Comparison of ENCODE assay signal across 27 cellular contexts in the genomic region with DNA sequence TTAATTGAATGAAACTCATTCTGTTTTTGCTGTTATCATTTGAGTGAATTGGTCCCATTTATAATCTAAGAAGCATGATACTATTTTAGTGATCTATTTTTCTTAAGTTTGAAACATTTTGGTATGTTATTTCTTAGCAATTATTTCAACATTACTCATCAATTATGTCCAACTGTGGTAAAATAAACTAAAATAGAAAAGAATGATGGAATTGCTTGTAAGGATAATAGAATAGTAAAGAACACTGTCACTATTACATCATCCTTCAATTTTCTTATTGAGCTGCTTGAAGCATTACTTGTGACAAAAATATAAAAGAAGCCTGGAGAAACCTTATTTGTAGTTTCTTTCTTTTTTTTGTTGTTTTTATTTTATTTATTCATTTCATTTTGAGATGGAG. TPM values are rescaled to one million over a fixed set of nuclear protein-coding genes. Genes with fewer than 3 reads are reported as not detected.
DNase-seq lines count a peak whose midpoint lies in the region; ATAC-seq and TF ChIP-seq lines count a peak whose summit lies in the region.
"Had no signal": no experiment of that assay in that cellular context is flagged by ENCODE, and none has a peak within 500 bp of the region (broad histone marks: within the 10 kb centered on the region; RNA-seq: fewer than 3 reads in every experiment).

No MANE protein-coding gene starts in this region.

- H3K9me3 Mint-ChIP-seq in chondrocyte (ENCODE audit: low read depth) = peaks cover 19% of the 10 kb centered on the region

- H3K27ac Mint-ChIP-seq in chondrocyte (ENCODE audit: unreplicated experiment) = peak overlapping the region; percentile 57
- H3K27ac Mint-ChIP-seq: activated CD4-positive, alpha-beta memory T cell treated with anti-CD3 and anti-CD28 coated beads, Interleukin-2, amount 10 ng/mL, durations not matched to agents 7 days and 5 days; CD4-positive, alpha-beta T cell; naive thymus-derived CD4-positive, alpha-beta T cell had no signal

- H3K36me3 Mint-ChIP-seq in chondrocyte (ENCODE audit: low read depth) = peaks cover 19% of the 10 kb centered on the region

- ATAC-seq in GM18868 (IDR thresholded peaks at IDR 0.05; ENCODE audit: unreplicated experiment) = no peak
- ATAC-seq: naive thymus-derived CD4-positive, alpha-beta T cell; stimulated activated naive CD8-positive, alpha-beta T cell treated with anti-CD3 and anti-CD28 coated beads, Interleukin-15, amount 100 ng/mL, for 72 hours had no signal

- no peak for TF ChIP-seq CTCF in chondrocyte (IDR thresholded peaks at IDR 0.05)

- no peaks in the 10 kb centered on the region for H3K27me3 Mint-ChIP-seq in chondrocyte (ENCODE audit: low read depth)
- H3K27me3 Mint-ChIP-seq: activated CD4-positive, alpha-beta memory T cell treated with anti-CD3 and anti-CD28 coated beads, Interleukin-2, amount 10 ng/mL, durations not matched to agents 7 days and 5 days; CD4-positive, alpha-beta T cell; naive thymus-derived CD4-positive, alpha-beta T cell; stimulated activated naive CD8-positive, alpha-beta T cell treated with anti-CD3 and anti-CD28 coated beads, Interleukin-15, amount 100 ng/mL, for 72 hours had no signal

- in situ Hi-C loops in ACHN (cut with HindIII; ENCODE audit: low pct_ligation_motif_present, low pct_unique_long_range_greater_than_20kb, low sequenced_read_pairs) = no loop called here

- DNase-seq in AG08396 (ENCODE audit: low spot score) (peak; percentile 32), GM04504 (ENCODE audit: low read depth) (peak; percentile 8), chondrocyte (ENCODE audit: low spot score) (no peak), hepatic stellate cell (ENCODE audit: low spot score) (peak; percentile 34), SHP77 (lab: John Stamatoyannopoulos, UW) (no peak), ACHN (no peak), NK-92 (lab: John Stamatoyannopoulos, UW; ENCODE audit: unreplicated experiment) (no peak)
- DNase-seq: activated CD4-positive, alpha-beta memory T cell treated with anti-CD3 and anti-CD28 coated beads, Interleukin-2, amount 10 ng/mL, durations not matched to agents 7 days and 5 days; activated CD8-positive, alpha-beta memory T cell treated with anti-CD3 and anti-CD28 coated beads, Interleukin-2, amount 50 U/mL, for 48 hours; activated naive CD4-positive, alpha-beta T cell treated with anti-CD3 and anti-CD28 coated beads, Interleukin-2, amount 50 U/mL, for 16 hours; anterior cingulate cortex; CD4-positive, alpha-beta T cell; cortex of kidney; glutamatergic neuron; H7; KG1; kidney; naive thymus-derived CD4-positive, alpha-beta T cell; NCI-H1417 treated with DMSO at 0.1 percent for 48 hours; NCI-H2081 treated with DMSO at 0.1 percent for 48 hours; NCI-H748 treated with DMSO at 0.1 percent for 48 hours; occipital lobe; stimulated activated CD8-positive, alpha-beta memory T cell treated with anti-CD3 and anti-CD28 coated beads, Interleukin-4, amount 100 ng/mL, for 48 hours; stimulated activated naive CD8-positive, alpha-beta T cell treated with anti-CD3 and anti-CD28 coated beads, Interleukin-15, amount 100 ng/mL, for 72 hours; T-helper 1 cell; thyroid gland had no signal

- no peak overlapping the region for H3K4me3 Mint-ChIP-seq in chondrocyte (ENCODE audit: unreplicated experiment)
- H3K4me3 Mint-ChIP-seq: activated CD4-positive, alpha-beta memory T cell treated with anti-CD3 and anti-CD28 coated beads, Interleukin-2, amount 10 ng/mL, durations not matched to agents 7 days and 5 days; CD4-positive, alpha-beta T cell; naive thymus-derived CD4-positive, alpha-beta T cell; stimulated activated naive CD8-positive, alpha-beta T cell treated with anti-CD3 and anti-CD28 coated beads, Interleukin-15, amount 100 ng/mL, for 72 hours had no signal

- peaks cover 5% of the 10 kb centered on the region for H3K4me1 Mint-ChIP-seq in chondrocyte (ENCODE audit: low read depth)
- H3K4me1 Mint-ChIP-seq: activated CD4-positive, alpha-beta memory T cell treated with anti-CD3 and anti-CD28 coated beads, Interleukin-2, amount 10 ng/mL, durations not matched to agents 7 days and 5 days; stimulated activated naive CD8-positive, alpha-beta T cell treated with anti-CD3 and anti-CD28 coated beads, Interleukin-15, amount 100 ng/mL, for 72 hours had no signal

RNA-seq across cellular contexts. Expression of a gene that starts 42.4 kb away (rescaled TPM):
- 2.1 to 2.7 TPM (median 2.6 TPM) in 3 replicates for total RNA-seq in chondrocyte

Comparison
In these comparisons a context has a peak if more than half of its experiments do, and no peak if none do; other contexts are left out.
1. DNase-seq: peak in AG08396 (single experiment), GM04504 (single experiment) and hepatic stellate cell (single experiment); none in chondrocyte (single experiment), SHP77 (0 of 2), ACHN (single experiment) and NK-92 (single experiment).